Comparison of ENCODE assay signal across 1 cellular context in the genomic region with DNA sequence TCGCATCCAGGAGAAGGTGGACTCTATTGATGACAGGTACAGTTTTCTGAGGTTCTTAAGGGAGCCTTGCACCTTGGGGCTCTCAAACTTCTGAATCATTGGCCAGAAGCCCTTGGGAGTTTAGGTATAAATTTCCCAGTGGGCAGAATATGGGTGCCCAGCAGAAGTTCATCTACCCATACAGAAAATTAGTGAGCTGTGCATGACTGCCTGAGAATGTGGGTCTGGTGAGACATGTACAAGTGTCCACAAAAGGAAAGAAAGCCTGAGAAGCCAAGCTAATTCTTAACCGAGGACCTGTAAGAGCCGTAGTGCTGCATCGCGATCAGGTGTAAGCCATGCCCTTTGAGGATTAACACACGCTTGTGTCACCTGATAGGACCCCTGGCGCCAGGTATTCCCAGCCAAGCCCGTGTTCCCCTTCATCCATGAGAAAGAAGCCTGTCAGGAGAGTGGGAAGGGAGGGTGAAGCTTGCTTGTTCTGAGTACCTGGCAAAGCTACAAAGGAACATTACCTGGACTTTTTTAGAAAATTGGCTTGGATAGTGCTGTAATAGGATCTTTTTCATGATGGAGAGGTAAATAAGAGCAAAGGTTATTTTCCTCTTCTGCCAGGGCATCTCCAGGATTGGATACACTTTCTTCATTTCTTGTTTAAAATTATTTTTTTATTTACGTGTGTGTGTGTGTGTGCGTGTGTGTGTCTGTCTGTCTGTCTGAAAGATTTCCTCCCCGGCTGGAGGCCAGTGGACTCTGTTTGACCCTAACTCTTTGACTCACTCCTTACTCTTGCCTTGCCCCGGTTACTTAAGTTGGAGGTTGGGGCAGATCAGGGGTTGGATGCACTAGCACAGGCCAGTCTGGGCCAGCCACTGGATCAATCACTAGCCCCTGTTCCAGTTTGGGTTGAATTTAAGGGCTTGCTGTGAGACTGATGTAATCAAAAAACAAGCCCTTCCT.
TF ChIP-seq lines count a peak whose summit lies in the region.

No MANE protein-coding gene starts in this region.

TF ChIP-seq in GM23338, 12 proteins besides CTCF, POLR2A, EP300 and RAD21 (continued from another document):
- TF ChIP-seq, protein P1, sequence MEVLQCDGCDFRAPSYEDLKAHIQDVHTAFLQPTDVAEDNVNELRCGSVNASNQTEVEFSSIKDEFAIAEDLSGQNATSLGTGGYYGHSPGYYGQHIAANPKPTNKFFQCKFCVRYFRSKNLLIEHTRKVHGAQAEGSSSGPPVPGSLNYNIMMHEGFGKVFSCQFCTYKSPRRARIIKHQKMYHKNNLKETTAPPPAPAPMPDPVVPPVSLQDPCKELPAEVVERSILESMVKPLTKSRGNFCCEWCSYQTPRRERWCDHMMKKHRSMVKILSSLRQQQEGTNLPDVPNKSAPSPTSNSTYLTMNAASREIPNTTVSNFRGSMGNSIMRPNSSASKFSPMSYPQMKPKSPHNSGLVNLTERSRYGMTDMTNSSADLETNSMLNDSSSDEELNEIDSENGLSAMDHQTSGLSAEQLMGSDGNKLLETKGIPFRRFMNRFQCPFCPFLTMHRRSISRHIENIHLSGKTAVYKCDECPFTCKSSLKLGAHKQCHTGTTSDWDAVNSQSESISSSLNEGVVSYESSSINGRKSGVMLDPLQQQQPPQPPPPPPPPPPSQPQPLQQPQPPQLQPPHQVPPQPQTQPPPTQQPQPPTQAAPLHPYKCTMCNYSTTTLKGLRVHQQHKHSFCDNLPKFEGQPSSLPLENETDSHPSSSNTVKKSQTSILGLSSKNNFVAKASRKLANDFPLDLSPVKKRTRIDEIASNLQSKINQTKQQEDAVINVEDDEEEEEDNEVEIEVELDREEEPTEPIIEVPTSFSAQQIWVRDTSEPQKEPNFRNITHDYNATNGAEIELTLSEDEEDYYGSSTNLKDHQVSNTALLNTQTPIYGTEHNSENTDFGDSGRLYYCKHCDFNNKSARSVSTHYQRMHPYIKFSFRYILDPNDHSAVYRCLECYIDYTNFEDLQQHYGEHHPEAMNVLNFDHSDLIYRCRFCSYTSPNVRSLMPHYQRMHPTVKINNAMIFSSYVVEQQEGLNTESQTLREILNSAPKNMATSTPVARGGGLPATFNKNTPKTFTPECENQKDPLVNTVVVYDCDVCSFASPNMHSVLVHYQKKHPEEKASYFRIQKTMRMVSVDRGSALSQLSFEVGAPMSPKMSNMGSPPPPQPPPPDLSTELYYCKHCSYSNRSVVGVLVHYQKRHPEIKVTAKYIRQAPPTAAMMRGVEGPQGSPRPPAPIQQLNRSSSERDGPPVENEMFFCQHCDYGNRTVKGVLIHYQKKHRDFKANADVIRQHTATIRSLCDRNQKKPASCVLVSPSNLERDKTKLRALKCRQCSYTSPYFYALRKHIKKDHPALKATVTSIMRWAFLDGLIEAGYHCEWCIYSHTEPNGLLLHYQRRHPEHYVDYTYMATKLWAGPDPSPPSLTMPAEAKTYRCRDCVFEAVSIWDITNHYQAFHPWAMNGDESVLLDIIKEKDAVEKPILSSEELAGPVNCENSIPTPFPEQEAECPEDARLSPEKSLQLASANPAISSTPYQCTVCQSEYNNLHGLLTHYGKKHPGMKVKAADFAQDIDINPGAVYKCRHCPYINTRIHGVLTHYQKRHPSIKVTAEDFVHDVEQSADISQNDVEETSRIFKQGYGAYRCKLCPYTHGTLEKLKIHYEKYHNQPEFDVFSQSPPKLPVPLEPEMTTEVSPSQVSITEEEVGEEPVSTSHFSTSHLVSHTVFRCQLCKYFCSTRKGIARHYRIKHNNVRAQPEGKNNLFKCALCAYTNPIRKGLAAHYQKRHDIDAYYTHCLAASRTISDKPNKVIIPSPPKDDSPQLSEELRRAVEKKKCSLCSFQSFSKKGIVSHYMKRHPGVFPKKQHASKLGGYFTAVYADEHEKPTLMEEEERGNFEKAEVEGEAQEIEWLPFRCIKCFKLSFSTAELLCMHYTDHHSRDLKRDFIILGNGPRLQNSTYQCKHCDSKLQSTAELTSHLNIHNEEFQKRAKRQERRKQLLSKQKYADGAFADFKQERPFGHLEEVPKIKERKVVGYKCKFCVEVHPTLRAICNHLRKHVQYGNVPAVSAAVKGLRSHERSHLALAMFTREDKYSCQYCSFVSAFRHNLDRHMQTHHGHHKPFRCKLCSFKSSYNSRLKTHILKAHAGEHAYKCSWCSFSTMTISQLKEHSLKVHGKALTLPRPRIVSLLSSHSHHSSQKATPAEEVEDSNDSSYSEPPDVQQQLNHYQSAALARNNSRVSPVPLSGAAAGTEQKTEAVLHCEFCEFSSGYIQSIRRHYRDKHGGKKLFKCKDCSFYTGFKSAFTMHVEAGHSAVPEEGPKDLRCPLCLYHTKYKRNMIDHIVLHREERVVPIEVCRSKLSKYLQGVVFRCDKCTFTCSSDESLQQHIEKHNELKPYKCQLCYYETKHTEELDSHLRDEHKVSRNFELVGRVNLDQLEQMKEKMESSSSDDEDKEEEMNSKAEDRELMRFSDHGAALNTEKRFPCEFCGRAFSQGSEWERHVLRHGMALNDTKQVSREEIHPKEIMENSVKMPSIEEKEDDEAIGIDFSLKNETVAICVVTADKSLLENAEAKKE (CRISPR knock-in tag; IDR thresholded peaks at IDR 0.05) = no peak
- TF ChIP-seq JUNB (IDR thresholded peaks at IDR 0.05; ENCODE audit: unreplicated experiment) = no peak
- no peak for TF ChIP-seq ZNF331 (CRISPR knock-in tag; IDR thresholded peaks at IDR 0.05; ENCODE audit: low read depth)
- no peak for TF ChIP-seq STAT1 (IDR thresholded peaks at IDR 0.05; ENCODE audit: unreplicated experiment)
- TF ChIP-seq EZH2 (IDR thresholded peaks at IDR 0.05; ENCODE audit: low read depth, unreplicated experiment) = no peak
- no peak for TF ChIP-seq POLR2AphosphoS5 (IDR thresholded peaks at IDR 0.05; ENCODE audit: low read depth)
- TF ChIP-seq, protein P2, sequence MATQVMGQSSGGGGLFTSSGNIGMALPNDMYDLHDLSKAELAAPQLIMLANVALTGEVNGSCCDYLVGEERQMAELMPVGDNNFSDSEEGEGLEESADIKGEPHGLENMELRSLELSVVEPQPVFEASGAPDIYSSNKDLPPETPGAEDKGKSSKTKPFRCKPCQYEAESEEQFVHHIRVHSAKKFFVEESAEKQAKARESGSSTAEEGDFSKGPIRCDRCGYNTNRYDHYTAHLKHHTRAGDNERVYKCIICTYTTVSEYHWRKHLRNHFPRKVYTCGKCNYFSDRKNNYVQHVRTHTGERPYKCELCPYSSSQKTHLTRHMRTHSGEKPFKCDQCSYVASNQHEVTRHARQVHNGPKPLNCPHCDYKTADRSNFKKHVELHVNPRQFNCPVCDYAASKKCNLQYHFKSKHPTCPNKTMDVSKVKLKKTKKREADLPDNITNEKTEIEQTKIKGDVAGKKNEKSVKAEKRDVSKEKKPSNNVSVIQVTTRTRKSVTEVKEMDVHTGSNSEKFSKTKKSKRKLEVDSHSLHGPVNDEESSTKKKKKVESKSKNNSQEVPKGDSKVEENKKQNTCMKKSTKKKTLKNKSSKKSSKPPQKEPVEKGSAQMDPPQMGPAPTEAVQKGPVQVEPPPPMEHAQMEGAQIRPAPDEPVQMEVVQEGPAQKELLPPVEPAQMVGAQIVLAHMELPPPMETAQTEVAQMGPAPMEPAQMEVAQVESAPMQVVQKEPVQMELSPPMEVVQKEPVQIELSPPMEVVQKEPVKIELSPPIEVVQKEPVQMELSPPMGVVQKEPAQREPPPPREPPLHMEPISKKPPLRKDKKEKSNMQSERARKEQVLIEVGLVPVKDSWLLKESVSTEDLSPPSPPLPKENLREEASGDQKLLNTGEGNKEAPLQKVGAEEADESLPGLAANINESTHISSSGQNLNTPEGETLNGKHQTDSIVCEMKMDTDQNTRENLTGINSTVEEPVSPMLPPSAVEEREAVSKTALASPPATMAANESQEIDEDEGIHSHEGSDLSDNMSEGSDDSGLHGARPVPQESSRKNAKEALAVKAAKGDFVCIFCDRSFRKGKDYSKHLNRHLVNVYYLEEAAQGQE (IDR thresholded peaks at IDR 0.05; ENCODE audit: unreplicated experiment) = no peak
